Comparison of ENCODE assay signal across 8 cellular contexts in genomic region chr4:102503301-102503746, GRCh38. TPM values are rescaled to one million over a fixed set of nuclear protein-coding genes. Genes with fewer than 3 reads are reported as not detected.
A peak's percentile ranks its signal among the peaks of the same experiment; 100 is the strongest.
DNase-seq lines count a peak whose midpoint lies in the region; ATAC-seq and TF ChIP-seq lines count a peak whose summit lies in the region.

No MANE protein-coding gene starts in this region.

- peak; percentile 21 for DNase-seq in SKM-1 treated with dmso at 0.1 percent for 144 hours (lab: John Stamatoyannopoulos, UW; ENCODE audit: unreplicated experiment)
- DNase-seq in SKM-1 (lab: John Stamatoyannopoulos, UW; ENCODE audit: unreplicated experiment), result no peak
- peak; percentile 24 for DNase-seq in PC-3
- peak; percentile 15 to 33 for DNase-seq in erythroblast (lab: John Stamatoyannopoulos, UW)
- DNase-seq in stimulated activated naive CD8-positive, alpha-beta T cell treated with anti-CD3 and anti-CD28 coated beads, Interleukin-15, amount 100 ng/mL, for 72 hours, result no peak
- DNase-seq in trophoblast cell, result no peak

- BruUV-seq in PC-3 (replicated peaks; lab: Mats Ljungman, UMichigan), result no TSS peak

- H3K4me3 ChIP-seq in PC-3 (ENCODE audit: low read length), result peak overlapping the region; percentile 97
- no peak overlapping the region for H3K4me3 ChIP-seq in trophoblast cell (ENCODE audit: low read depth, low read length)

- CTCF ChIA-PET in PC-3 (lab: Charles Lee), result no interaction called here

- H3K36me3 ChIP-seq in PC-3 (ENCODE audit: low read depth, low read length) (no peaks in the 10 kb centered on the region), trophoblast cell (ENCODE audit: control insufficient read depth in 1 of 2, insufficient read depth in 2 of 2, low read length in 2 of 2) (no peaks in the 10 kb centered on the region)

- no peaks in the 10 kb centered on the region for H3K27me3 Mint-ChIP-seq in stimulated activated naive CD8-positive, alpha-beta T cell treated with anti-CD3 and anti-CD28 coated beads, Interleukin-15, amount 100 ng/mL, for 72 hours

- POLR2A ChIA-PET in PC-3 (lab: Charles Lee; ENCODE audit: unreplicated experiment), result no interaction called here

- TF ChIP-seq CTCF in PC-3 (conservative IDR thresholded peaks at IDR 0.05; ENCODE audit: low read depth, low read length), result 0 out of 2 replicates have a peak, but pooled peaks have one; percentile 10

- H3K9me3 Mint-ChIP-seq in stimulated activated naive CD8-positive, alpha-beta T cell treated with anti-CD3 and anti-CD28 coated beads, Interleukin-15, amount 100 ng/mL, for 72 hours, result peaks cover 5 to 10% of the 10 kb centered on the region in 2 donors

- H3K4me1 ChIP-seq in PC-3 (ENCODE audit: insufficient read depth, low read length) (peaks cover 27% of the 10 kb centered on the region), trophoblast cell (ENCODE audit: control insufficient read depth in 1 of 2, insufficient read depth in 2 of 2, low read length in 2 of 2) (no peaks in the 10 kb centered on the region)

- peaks cover 11% of the 10 kb centered on the region for H3K79me1 ChIP-seq in trophoblast cell (ENCODE audit: low read length)

- no peak for TF ChIP-seq POLR2A in erythroblast (IDR thresholded peaks at IDR 0.05; ENCODE audit: low read length)

- H2BK120ac ChIP-seq in trophoblast cell (ENCODE audit: insufficient read depth, low read length, poor library complexity), result no peak overlapping the region

- H2AK5ac ChIP-seq in trophoblast cell (ENCODE audit: low read length), result no peak overlapping the region

- H3K4me2 ChIP-seq in PC-3 (ENCODE audit: low read length) (peak overlapping the region; percentile 94), trophoblast cell (ENCODE audit: low read length) (no peak overlapping the region)

- H3K23ac ChIP-seq in trophoblast cell (ENCODE audit: low read length), result no peak overlapping the region

- H3K27me3 ChIP-seq in PC-3 (ENCODE audit: low read length) (no peaks in the 10 kb centered on the region), trophoblast cell (ENCODE audit: insufficient read depth, low read length) (no peaks in the 10 kb centered on the region)

- H4K20me1 ChIP-seq in PC-3 (ENCODE audit: low read length), result peaks cover 26% of the 10 kb centered on the region

- H3K79me2 ChIP-seq in PC-3 (ENCODE audit: low read length) (peaks cover 66% of the 10 kb centered on the region), trophoblast cell (ENCODE audit: control insufficient read depth, insufficient read depth, low read length, poor library complexity) (peaks cover 10% of the 10 kb centered on the region)

- intact Hi-C loops in PC-3 (cut with micrococcal nuclease), result loop anchor here (5.0 kb wide), 4 partner anchors 39 to 109 kb away; no protein-coding TSS in a partner anchor

- no peak overlapping the region for H3K4ac ChIP-seq in trophoblast cell (ENCODE audit: low read depth, low read length)

- no peaks in the 10 kb centered on the region for H3K9me2 ChIP-seq in PC-3 (replicated peaks; ENCODE audit: low read length)

- WGBS in trophoblast cell (ENCODE audit: extremely low coverage, insufficient coverage, insufficient read length), result no CpG with 5 or more reads among the region's 3 CpGs

- H3K18ac ChIP-seq in trophoblast cell (ENCODE audit: low read length), result no peak overlapping the region

- no peaks in the 10 kb centered on the region for H3K9me3 ChIP-seq in PC-3 (ENCODE audit: low read length)
- no peaks in the 10 kb centered on the region for H3K9me3 ChIP-seq in trophoblast cell (ENCODE audit: insufficient read depth, low read depth, low read length)

- H3K14ac ChIP-seq in trophoblast cell (ENCODE audit: low read length), result no peak overlapping the region

- no peaks in the 10 kb centered on the region for H3F3A ChIP-seq in PC-3 (ENCODE audit: low read length, unreplicated experiment)

- no peak overlapping the region for H4K12ac ChIP-seq in trophoblast cell (ENCODE audit: low read depth, low read length)

- peak overlapping the region; percentile 50 to 84 for H3K27ac Mint-ChIP-seq in stimulated activated naive CD8-positive, alpha-beta T cell treated with anti-CD3 and anti-CD28 coated beads, Interleukin-15, amount 100 ng/mL, for 72 hours

- H2AFZ ChIP-seq in PC-3 (ENCODE audit: low read length) (no peak overlapping the region), trophoblast cell (ENCODE audit: insufficient read depth, low read length, poor library complexity) (no peak overlapping the region)

- H2BK5ac ChIP-seq in trophoblast cell (ENCODE audit: low read depth, low read length, poor library complexity), result no peak overlapping the region

- H2BK12ac ChIP-seq in trophoblast cell (ENCODE audit: low read length), result no peak overlapping the region

- H3K4me1 Mint-ChIP-seq in stimulated activated naive CD8-positive, alpha-beta T cell treated with anti-CD3 and anti-CD28 coated beads, Interleukin-15, amount 100 ng/mL, for 72 hours, result peaks cover 27% of the 10 kb centered on the region

- no peak overlapping the region for H4K91ac ChIP-seq in trophoblast cell (ENCODE audit: low read depth, low read length)

- H3K27ac ChIP-seq in PC-3 (ENCODE audit: low read length) (no peak overlapping the region), trophoblast cell (ENCODE audit: low read depth, low read length) (no peak overlapping the region)

- H3K9ac ChIP-seq in PC-3 (ENCODE audit: low read length) (peak overlapping the region; percentile 96; the same call in 1 of the 2 replicates), trophoblast cell (ENCODE audit: low read length) (no peak overlapping the region)

- no peak for ATAC-seq in PC-3
- no peak for ATAC-seq in stimulated activated naive CD8-positive, alpha-beta T cell treated with anti-CD3 and anti-CD28 coated beads, Interleukin-15, amount 100 ng/mL, for 72 hours
- no peak for ATAC-seq in HG03135 (IDR thresholded peaks at IDR 0.05; ENCODE audit: unreplicated experiment)
- no peak for ATAC-seq in activated CD4-positive, CD25-positive, alpha-beta regulatory T cell treated with anti-CD3 and anti-CD28 coated beads, Interleukin-2, amount 50 U/mL, for 24 hours

- no peak overlapping the region for H4K8ac ChIP-seq in trophoblast cell (ENCODE audit: low read depth, low read length)

- peak overlapping the region; percentile 90 to 95 for H3K4me3 Mint-ChIP-seq in stimulated activated naive CD8-positive, alpha-beta T cell treated with anti-CD3 and anti-CD28 coated beads, Interleukin-15, amount 100 ng/mL, for 72 hours

RNA-seq across cellular contexts. Expression of gene NFKB1, which starts 2.2 kb away (rescaled TPM):
- total RNA-seq in PC-3 (2014; rRNA removed), result 22.2 and 22.4 TPM in 2 replicates
- polyA plus RNA-seq in trophoblast cell (2013), result 10.3 and 10.7 TPM in 2 replicates

Comparison
In these comparisons a context has a peak if more than half of its experiments do, and no peak if none do; other contexts are left out.
1. DNase-seq: peak in SKM-1 treated with dmso at 0.1 percent for 144 hours (single experiment), PC-3 (single experiment) and erythroblast (2 of 2); none in SKM-1 (single experiment), stimulated activated naive CD8-positive, alpha-beta T cell treated with anti-CD3 and anti-CD28 coated beads, Interleukin-15, amount 100 ng/mL, for 72 hours (0 of 2) and trophoblast cell (0 of 2).